Comparison of ENCODE assay signal across 8 cellular contexts in genomic region chr18:62186656-62187542, GRCh38. TPM values are rescaled to one million over a fixed set of nuclear protein-coding genes. Genes with fewer than 3 reads are reported as not detected.
DNase-seq lines count a peak whose midpoint lies in the region; ATAC-seq and TF ChIP-seq lines count a peak whose summit lies in the region.

A gene with protein sequence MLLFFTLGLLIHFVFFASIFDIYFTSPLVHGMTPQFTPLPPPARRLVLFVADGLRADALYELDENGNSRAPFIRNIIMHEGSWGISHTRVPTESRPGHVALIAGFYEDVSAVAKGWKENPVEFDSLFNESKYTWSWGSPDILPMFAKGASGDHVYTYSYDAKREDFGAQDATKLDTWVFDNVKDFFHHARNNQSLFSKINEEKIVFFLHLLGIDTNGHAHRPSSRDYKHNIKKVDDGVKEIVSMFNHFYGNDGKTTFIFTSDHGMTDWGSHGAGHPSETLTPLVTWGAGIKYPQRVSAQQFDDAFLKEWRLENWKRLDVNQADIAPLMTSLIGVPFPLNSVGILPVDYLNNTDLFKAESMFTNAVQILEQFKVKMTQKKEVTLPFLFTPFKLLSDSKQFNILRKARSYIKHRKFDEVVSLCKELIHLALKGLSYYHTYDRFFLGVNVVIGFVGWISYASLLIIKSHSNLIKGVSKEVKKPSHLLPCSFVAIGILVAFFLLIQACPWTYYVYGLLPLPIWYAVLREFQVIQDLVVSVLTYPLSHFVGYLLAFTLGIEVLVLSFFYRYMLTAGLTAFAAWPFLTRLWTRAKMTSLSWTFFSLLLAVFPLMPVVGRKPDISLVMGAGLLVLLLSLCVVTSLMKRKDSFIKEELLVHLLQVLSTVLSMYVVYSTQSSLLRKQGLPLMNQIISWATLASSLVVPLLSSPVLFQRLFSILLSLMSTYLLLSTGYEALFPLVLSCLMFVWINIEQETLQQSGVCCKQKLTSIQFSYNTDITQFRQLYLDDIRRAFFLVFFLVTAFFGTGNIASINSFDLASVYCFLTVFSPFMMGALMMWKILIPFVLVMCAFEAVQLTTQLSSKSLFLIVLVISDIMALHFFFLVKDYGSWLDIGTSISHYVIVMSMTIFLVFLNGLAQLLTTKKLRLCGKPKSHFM (minus strand): TSS chr18:62187056. CDS start chr18:62161353, 25,703 bp downstream.
A gene with protein sequence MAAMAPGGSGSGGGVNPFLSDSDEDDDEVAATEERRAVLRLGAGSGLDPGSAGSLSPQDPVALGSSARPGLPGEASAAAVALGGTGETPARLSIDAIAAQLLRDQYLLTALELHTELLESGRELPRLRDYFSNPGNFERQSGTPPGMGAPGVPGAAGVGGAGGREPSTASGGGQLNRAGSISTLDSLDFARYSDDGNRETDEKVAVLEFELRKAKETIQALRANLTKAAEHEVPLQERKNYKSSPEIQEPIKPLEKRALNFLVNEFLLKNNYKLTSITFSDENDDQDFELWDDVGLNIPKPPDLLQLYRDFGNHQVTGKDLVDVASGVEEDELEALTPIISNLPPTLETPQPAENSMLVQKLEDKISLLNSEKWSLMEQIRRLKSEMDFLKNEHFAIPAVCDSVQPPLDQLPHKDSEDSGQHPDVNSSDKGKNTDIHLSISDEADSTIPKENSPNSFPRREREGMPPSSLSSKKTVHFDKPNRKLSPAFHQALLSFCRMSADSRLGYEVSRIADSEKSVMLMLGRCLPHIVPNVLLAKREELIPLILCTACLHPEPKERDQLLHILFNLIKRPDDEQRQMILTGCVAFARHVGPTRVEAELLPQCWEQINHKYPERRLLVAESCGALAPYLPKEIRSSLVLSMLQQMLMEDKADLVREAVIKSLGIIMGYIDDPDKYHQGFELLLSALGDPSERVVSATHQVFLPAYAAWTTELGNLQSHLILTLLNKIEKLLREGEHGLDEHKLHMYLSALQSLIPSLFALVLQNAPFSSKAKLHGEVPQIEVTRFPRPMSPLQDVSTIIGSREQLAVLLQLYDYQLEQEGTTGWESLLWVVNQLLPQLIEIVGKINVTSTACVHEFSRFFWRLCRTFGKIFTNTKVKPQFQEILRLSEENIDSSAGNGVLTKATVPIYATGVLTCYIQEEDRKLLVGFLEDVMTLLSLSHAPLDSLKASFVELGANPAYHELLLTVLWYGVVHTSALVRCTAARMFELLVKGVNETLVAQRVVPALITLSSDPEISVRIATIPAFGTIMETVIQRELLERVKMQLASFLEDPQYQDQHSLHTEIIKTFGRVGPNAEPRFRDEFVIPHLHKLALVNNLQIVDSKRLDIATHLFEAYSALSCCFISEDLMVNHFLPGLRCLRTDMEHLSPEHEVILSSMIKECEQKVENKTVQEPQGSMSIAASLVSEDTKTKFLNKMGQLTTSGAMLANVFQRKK (plus strand): TSS chr18:62187255. CDS start chr18:62187506, 251 bp downstream.

- TF ChIP-seq CTCF in HFFc6 (IDR thresholded peaks at IDR 0.05) (no peak), NB4 (IDR thresholded peaks at IDR 0.05; ENCODE audit: low read depth, low read length) (no peak), gastroesophageal sphincter (IDR thresholded peaks at IDR 0.05) (no peak), neutrophil (IDR thresholded peaks at IDR 0.05) (peak; percentile 66)

- H3K36me3 ChIP-seq in SK-N-MC (ENCODE audit: insufficient read depth, low read length) (no peaks in the 10 kb centered on the region), gastroesophageal sphincter (no peaks in the 10 kb centered on the region), neutrophil (no peaks in the 10 kb centered on the region)

- H3K27ac ChIP-seq in SK-N-MC, result no peak within 1 kb of the TSS; the same call in 1 of the 2 replicates
- H3K27ac ChIP-seq in gastroesophageal sphincter, result peak within 1 kb of the TSS; percentile 27 to 87 (median 84)
- peak within 1 kb of the TSS; percentile 91 for H3K27ac ChIP-seq in neutrophil
- H3K27ac ChIP-seq in substantia nigra (ENCODE audit: low read depth, low read length, poor library complexity, severe bottlenecking), result peak within 1 kb of the TSS; percentile 86

- H3K4me1 ChIP-seq in gastroesophageal sphincter (peaks cover 0 to 66% (median 11%) of the 10 kb centered on the region in 3 donors), neutrophil (ENCODE audit: control insufficient read depth in 1 of 2, insufficient read depth in 1 of 2, low read depth in 1 of 2, low read length in 1 of 2) (peaks cover 40 to 43% of the 10 kb centered on the region in 2 experiments)

- H3K9me3 ChIP-seq in SK-N-MC (ENCODE audit: low read depth, low read length) (no peaks in the 10 kb centered on the region), gastroesophageal sphincter (no peaks in the 10 kb centered on the region), neutrophil (no peaks in the 10 kb centered on the region)

- H3K27me3 ChIP-seq in gastroesophageal sphincter, result no peaks in the 10 kb centered on the region
- H3K27me3 ChIP-seq in neutrophil, result no peaks in the 10 kb centered on the region

- H3K36me3 Mint-ChIP-seq in HFFc6 (ENCODE audit: low read depth), result peaks cover 15% of the 10 kb centered on the region
- peaks cover 30% of the 10 kb centered on the region for H3K36me3 Mint-ChIP-seq in activated naive CD4-positive, alpha-beta T cell treated with anti-CD3 and anti-CD28 coated beads, Interleukin-2, amount 10 ng/mL, durations not matched to agents 7 days and 5 days

- H3K9me3 Mint-ChIP-seq in HFFc6, result no peaks in the 10 kb centered on the region
- H3K9me3 Mint-ChIP-seq in activated naive CD4-positive, alpha-beta T cell treated with anti-CD3 and anti-CD28 coated beads, Interleukin-2, amount 10 ng/mL, durations not matched to agents 7 days and 5 days, result peaks cover under 1% of the 10 kb centered on the region

- peak within 1 kb of the TSS; percentile 80 for H3K4me3 ChIP-seq in NB4 (ENCODE audit: low read depth, low read length)
- peak within 1 kb of the TSS; percentile 95 for H3K4me3 ChIP-seq in SK-N-MC
- H3K4me3 ChIP-seq in gastroesophageal sphincter, result peak within 1 kb of the TSS; percentile 77 to 85
- H3K4me3 ChIP-seq in neutrophil (ENCODE audit: low read depth in 1 of 2, low read length in 1 of 2), result peak within 1 kb of the TSS; percentile 97 to 100

- peak within 1 kb of the TSS; percentile 98 for H3K4me3 Mint-ChIP-seq in HFFc6
- H3K4me3 Mint-ChIP-seq in activated naive CD4-positive, alpha-beta T cell treated with anti-CD3 and anti-CD28 coated beads, Interleukin-2, amount 10 ng/mL, durations not matched to agents 7 days and 5 days, result peak within 1 kb of the TSS; percentile 98

- H3K27me3 Mint-ChIP-seq in HFFc6 (ENCODE audit: insufficient read depth), result no peaks in the 10 kb centered on the region
- H3K27me3 Mint-ChIP-seq in activated naive CD4-positive, alpha-beta T cell treated with anti-CD3 and anti-CD28 coated beads, Interleukin-2, amount 10 ng/mL, durations not matched to agents 7 days and 5 days, result no peaks in the 10 kb centered on the region

- H3K27ac Mint-ChIP-seq in HFFc6, result peak within 1 kb of the TSS; percentile 91
- peak within 1 kb of the TSS; percentile 96 for H3K27ac Mint-ChIP-seq in activated naive CD4-positive, alpha-beta T cell treated with anti-CD3 and anti-CD28 coated beads, Interleukin-2, amount 10 ng/mL, durations not matched to agents 7 days and 5 days

- CTCF ChIA-PET in activated naive CD4-positive, alpha-beta T cell treated with anti-CD3 and anti-CD28 coated beads, Interleukin-2, amount 10 ng/mL, durations not matched to agents 7 days and 5 days (lab: Charles Lee), result interaction anchor here (0.7 to 8.3 kb wide), 5 partner anchors 10 to 397 kb away, joined by 3 to 84 read pairs (median 5); no protein-coding TSS in a partner anchor

- TF ChIP-seq POLR2A in NB4 (IDR thresholded peaks at IDR 0.05; ENCODE audit: extremely low read depth, insufficient read length), result peak; percentile 80
- TF ChIP-seq POLR2A in gastroesophageal sphincter (IDR thresholded peaks at IDR 0.05), result peak; percentile 73 to 77

- 0% methylated on average over 1 of the region's 58 CpGs; no CpG with 5 or more reads in 1 of the 2 donors for WGBS in gastroesophageal sphincter (ENCODE audit: low coverage in 1 of 2), 2 donors

- TF ChIP-seq EP300 in gastroesophageal sphincter (IDR thresholded peaks at IDR 0.05), result no peak

- ATAC-seq in gastroesophageal sphincter, result peak; percentile 99

- DNase-seq in GM04503 (ENCODE audit: low read depth) (peak; percentile 92), HFFc6 (peak; percentile 99), NB4 (ENCODE audit: low read depth) (peak; percentile 98), SK-N-MC (ENCODE audit: low read depth, low spot score) (peak; percentile 93), substantia nigra (lab: John Stamatoyannopoulos, UW) (peak; percentile 82 to 99 (median 96))
- peak; percentile 98 for DNase-seq in activated naive CD4-positive, alpha-beta T cell treated with anti-CD3 and anti-CD28 coated beads, Interleukin-2, amount 10 ng/mL, durations not matched to agents 7 days and 5 days

- H3K9ac ChIP-seq in SK-N-MC (ENCODE audit: insufficient read length), result peak within 1 kb of the TSS; percentile 80

- peaks cover 55% of the 10 kb centered on the region for H3K4me1 Mint-ChIP-seq in HFFc6 (ENCODE audit: low read depth)
- peaks cover 56% of the 10 kb centered on the region for H3K4me1 Mint-ChIP-seq in activated naive CD4-positive, alpha-beta T cell treated with anti-CD3 and anti-CD28 coated beads, Interleukin-2, amount 10 ng/mL, durations not matched to agents 7 days and 5 days

RNA-seq across cellular contexts. Expression of the first gene that starts in this region (rescaled TPM):
- total RNA-seq in HFFc6 (2021; fragmentation: NEBNext Ultra II Directional; extraction: Animal tissue kit (Norgen Biotek cat#: 25700)), result 10 to 100 TPM; 21.0 to 25.9 (median 24.7) TPM
- 10 to 100 TPM; 10.5 to 32.4 (median 17.3) TPM for total RNA-seq in gastroesophageal sphincter

RNA-seq across cellular contexts. Expression of the second gene that starts in this region (rescaled TPM):
- total RNA-seq in HFFc6 (2021; fragmentation: NEBNext Ultra II Directional; extraction: Animal tissue kit (Norgen Biotek cat#: 25700)), result 10 to 100 TPM; 24.6 to 30.3 (median 26.6) TPM
- total RNA-seq in gastroesophageal sphincter, result 10 to 100 TPM; 20.7 to 30.4 (median 27.4) TPM
